Comparison of ENCODE assay signal across 21 cellular contexts in the genomic region with DNA sequence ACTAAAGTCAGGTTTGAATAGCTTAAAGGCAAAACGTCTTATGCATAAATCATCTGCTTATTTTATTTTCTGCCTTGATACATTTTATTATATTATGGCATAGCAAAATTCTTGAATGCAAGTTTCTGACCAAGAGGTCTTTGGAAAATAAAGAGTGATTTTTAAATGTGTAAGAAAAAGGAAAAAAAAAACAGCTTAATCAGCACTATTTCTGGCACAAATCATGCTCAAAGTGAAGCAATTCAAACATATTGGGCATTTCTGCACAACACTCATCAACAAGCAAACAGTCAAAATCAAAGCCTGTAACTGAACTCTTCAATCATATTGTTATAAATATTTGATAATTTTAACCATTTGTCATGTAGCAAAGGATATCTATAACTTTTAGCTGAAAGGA.
DNase-seq lines count a peak whose midpoint lies in the region; ATAC-seq, FAIRE-seq and TF ChIP-seq lines count a peak whose summit lies in the region.
"Had no signal": no experiment of that assay in that cellular context is flagged by ENCODE, and none has a peak within 500 bp of the region (broad histone marks: within the 10 kb centered on the region; RNA-seq: fewer than 3 reads in every experiment).

No MANE protein-coding gene starts in this region.

- ATAC-seq in K562 = no peak
- no peak for ATAC-seq in activated naive CD8-positive, alpha-beta T cell treated with anti-CD3 and anti-CD28 coated beads, Interleukin-2, amount 50 U/mL, for 24 hours

- peak overlapping the region; percentile 59 for H3K27ac ChIP-seq in ACC112 (ENCODE audit: low read depth, low read length)
- no peak overlapping the region for H3K27ac ChIP-seq in K562 (ENCODE audit: extremely low read depth, low read depth, low read length)
- H3K27ac ChIP-seq in WERI-Rb-1 = no peak overlapping the region
- H3K27ac ChIP-seq: GM23248 had no signal

- no peak for TF ChIP-seq POLR2A in K562 (conservative IDR thresholded peaks at IDR 0.05)

- H3K9ac ChIP-seq in K562 (ENCODE audit: insufficient read depth in 1 of 2, low read depth in 2 of 2, low read length in 2 of 2) = no peak overlapping the region
- H3K9ac ChIP-seq: GM23248 had no signal

- H3K27ac Mint-ChIP-seq in HFFc6 = peak overlapping the region; percentile 51; the same call in 1 of the 2 replicates
- peak overlapping the region; percentile 77 for H3K27ac Mint-ChIP-seq in osteocyte (ENCODE audit: unreplicated experiment)
- no peak overlapping the region for H3K27ac Mint-ChIP-seq in activated naive CD8-positive, alpha-beta T cell treated with anti-CD3 and anti-CD28 coated beads, Interleukin-2, amount 50 U/mL, for 24 hours
- H3K27ac Mint-ChIP-seq: H9 had no signal

- POLR2A ChIA-PET in K562 (lab: Yijun Ruan, JAX) = no interaction called here

- BruUV-seq in K562 (replicated peaks; lab: Mats Ljungman, UMichigan) = no TSS peak

- H3K4me2 ChIP-seq in K562 (ENCODE audit: insufficient read depth, low read length) = no peak overlapping the region

- H3K4me1 ChIP-seq in ACC112 (ENCODE audit: control insufficient read depth, insufficient read depth, low read length, unreplicated experiment) (peaks cover 49% of the 10 kb centered on the region), K562 (replicated peaks in 1 of 2; ENCODE audit: control insufficient read depth in 2 of 2, insufficient read depth in 2 of 2, low read length in 2 of 2) (no peaks in the 10 kb centered on the region), BE2C (peaks cover 21% of the 10 kb centered on the region)

- H3K9me1 ChIP-seq in K562 (ENCODE audit: control insufficient read depth, insufficient read depth, low read length) = no peaks in the 10 kb centered on the region

- H3K27me3 ChIP-seq in ACC112 (ENCODE audit: insufficient read depth, low read length) (no peaks in the 10 kb centered on the region), K562 (ENCODE audit: control insufficient read depth in 2 of 2, insufficient read depth in 2 of 2, low read length in 2 of 2) (no peaks in the 10 kb centered on the region), BE2C (no peaks in the 10 kb centered on the region), WERI-Rb-1 (ENCODE audit: insufficient read depth, low read depth, severe bottlenecking) (no peaks in the 10 kb centered on the region)

- H4K20me1 ChIP-seq in K562 (replicated peaks; ENCODE audit: control insufficient read depth, insufficient read depth, low read length) = no peaks in the 10 kb centered on the region

- peaks cover 3% of the 10 kb centered on the region; the same call in 1 of the 2 replicates for H3K36me3 ChIP-seq in ACC112 (ENCODE audit: insufficient read depth, low read length)
- no peaks in the 10 kb centered on the region for H3K36me3 ChIP-seq in K562 (ENCODE audit: control insufficient read depth, insufficient read depth, low read length)
- H3K36me3 ChIP-seq in BE2C = peaks cover under 1% of the 10 kb centered on the region
- no peaks in the 10 kb centered on the region for H3K36me3 ChIP-seq in WERI-Rb-1

- H3K36me3 Mint-ChIP-seq in HFFc6 (ENCODE audit: low read depth) (peaks cover 12% of the 10 kb centered on the region), osteocyte (ENCODE audit: unreplicated experiment) (peaks cover 24% of the 10 kb centered on the region)
- peaks cover 6% of the 10 kb centered on the region for H3K36me3 Mint-ChIP-seq in activated naive CD8-positive, alpha-beta T cell treated with anti-CD3 and anti-CD28 coated beads, Interleukin-2, amount 50 U/mL, for 24 hours (ENCODE audit: low read depth)

- peak overlapping the region; percentile 31; the same call in 1 of the 2 replicates for H3K4me3 ChIP-seq in ACC112 (ENCODE audit: low read depth, low read length)
- H3K4me3 ChIP-seq in K562 = no peak overlapping the region
- no peak overlapping the region for H3K4me3 ChIP-seq in BE2C (ENCODE audit: low read depth, low read length)
- H3K4me3 ChIP-seq in WERI-Rb-1 (ENCODE audit: low read depth, low read length) = no peak overlapping the region
- H3K4me3 ChIP-seq: GM23248 had no signal

- peaks cover 74% of the 10 kb centered on the region for H3K4me1 Mint-ChIP-seq in HFFc6 (ENCODE audit: low read depth)
- peaks cover 91% of the 10 kb centered on the region for H3K4me1 Mint-ChIP-seq in osteocyte (ENCODE audit: unreplicated experiment)
- H3K4me1 Mint-ChIP-seq in activated naive CD8-positive, alpha-beta T cell treated with anti-CD3 and anti-CD28 coated beads, Interleukin-2, amount 50 U/mL, for 24 hours = peaks cover 9% of the 10 kb centered on the region

- TF ChIP-seq RAD21 in K562 (CRISPR knock-in tag; conservative IDR thresholded peaks at IDR 0.05 in 1 of 2, IDR thresholded peaks at IDR 0.05 in 1 of 2) = no peak

- TF ChIP-seq CTCF in HFFc6 (IDR thresholded peaks at IDR 0.05) = no peak
- TF ChIP-seq CTCF in K562 (IDR thresholded peaks at IDR 0.05 in 2 of 3, conservative IDR thresholded peaks at IDR 0.05 in 1 of 3; ENCODE audit: insufficient read depth in 2 of 3, low read depth in 1 of 3, low read length in 3 of 3) = no peak
- TF ChIP-seq CTCF in osteocyte (IDR thresholded peaks at IDR 0.05) = no peak
- TF ChIP-seq CTCF in BE2C (IDR thresholded peaks at IDR 0.05; ENCODE audit: low read depth, low read length) = no peak
- TF ChIP-seq CTCF in WERI-Rb-1 (IDR thresholded peaks at IDR 0.05; ENCODE audit: low read depth, low read length) = no peak

- H3K27me3 Mint-ChIP-seq in HFFc6 (ENCODE audit: insufficient read depth) (no peaks in the 10 kb centered on the region; the same call in 1 of the 2 replicates), osteocyte (ENCODE audit: unreplicated experiment) (no peaks in the 10 kb centered on the region)
- H3K27me3 Mint-ChIP-seq in activated naive CD8-positive, alpha-beta T cell treated with anti-CD3 and anti-CD28 coated beads, Interleukin-2, amount 50 U/mL, for 24 hours = no peaks in the 10 kb centered on the region

- in situ Hi-C loops in K562 (cut with MboI) = no loop called here

- CTCF ChIA-PET in K562 (lab: Yijun Ruan, JAX; ENCODE audit: low intra/inter-chr PET ratio) = no interaction called here

- H3K9me3 ChIP-seq in K562 (replicated peaks; ENCODE audit: control insufficient read depth, insufficient read depth, low read depth, low read length) = no peaks in the 10 kb centered on the region
- H3K9me3 ChIP-seq in BE2C = no peaks in the 10 kb centered on the region
- no peaks in the 10 kb centered on the region for H3K9me3 ChIP-seq in WERI-Rb-1 (ENCODE audit: severe bottlenecking)

- 0% methylated on average over 1 of the region's 1 CpG for WGBS in K562 (ENCODE audit: insufficient coverage, low coverage, missing lambda C conversion rate)

- H3K79me2 ChIP-seq in ACC112 (ENCODE audit: control insufficient read depth, insufficient read depth, low read length, unreplicated experiment) (peaks cover 18% of the 10 kb centered on the region), K562 (ENCODE audit: control insufficient read depth, insufficient read depth, low read length) (no peaks in the 10 kb centered on the region)

- H2AFZ ChIP-seq in ACC112 (ENCODE audit: low read length, unreplicated experiment) (no peak overlapping the region), K562 (ENCODE audit: low read depth, low read length) (no peak overlapping the region)
- H2AFZ ChIP-seq: GM23248 had no signal

- DNase-seq in HFFc6 (no peak), K562 (ENCODE audit: extremely low read depth in 1 of 4, low spot score in 3 of 4) (no peak), osteocyte (ENCODE audit: extremely low spot score, unreplicated experiment) (no peak), BE2C (no peak), WERI-Rb-1 (no peak)
- DNase-seq in activated naive CD8-positive, alpha-beta T cell treated with anti-CD3 and anti-CD28 coated beads, Interleukin-2, amount 50 U/mL, for 24 hours = no peak
- DNase-seq: ACHN, GM23248, H9, Karpas-422, NCI-H1092 treated with DMSO at 0.1 percent for 48 hours, NCI-H1436 treated with DMSO at 0.1 percent for 48 hours, NCI-H187 treated with DMSO at 0.1 percent for 48 hours, NCI-H2107, NCI-H446, NCI-H524 treated with DMSO at 0.1 percent for 48 hours, NCI-H774, Right ventricle myocardium superior, T-helper 1 cell had no signal

- H3K4me3 Mint-ChIP-seq in HFFc6 = no peak overlapping the region
- H3K4me3 Mint-ChIP-seq in osteocyte (ENCODE audit: unreplicated experiment) = no peak overlapping the region
- H3K4me3 Mint-ChIP-seq in activated naive CD8-positive, alpha-beta T cell treated with anti-CD3 and anti-CD28 coated beads, Interleukin-2, amount 50 U/mL, for 24 hours = no peak overlapping the region
- H3K4me3 Mint-ChIP-seq: H9 had no signal

- no peaks in the 10 kb centered on the region for H3K9me3 Mint-ChIP-seq in HFFc6
- H3K9me3 Mint-ChIP-seq in osteocyte (ENCODE audit: unreplicated experiment) = no peaks in the 10 kb centered on the region
- no peaks in the 10 kb centered on the region for H3K9me3 Mint-ChIP-seq in activated naive CD8-positive, alpha-beta T cell treated with anti-CD3 and anti-CD28 coated beads, Interleukin-2, amount 50 U/mL, for 24 hours
- H3K9me3 Mint-ChIP-seq: H9 had no signal

- no peak for FAIRE-seq in K562 (lab: Jason Lieb, UNC)
- FAIRE-seq: GM18507 had no signal

- no peak for TF ChIP-seq EP300 in K562 (IDR thresholded peaks at IDR 0.05; ENCODE audit: low read length)

- intact Hi-C loops in K562 (cut with micrococcal nuclease) = no loop called here

TF ChIP-seq in K562, 482 proteins besides CTCF, POLR2A, EP300 and RAD21:
- TF ChIP-seq SAP30 (IDR thresholded peaks at IDR 0.05; ENCODE audit: borderline replicate concordance, insufficient read depth, low read depth, low read length, poor library complexity, severe bottlenecking) (no peak), U2AF2 (optimal IDR thresholded peaks at IDR 0.05; ENCODE audit: low read depth, low read length) (no peak), BMI1 (IDR thresholded peaks at IDR 0.05; ENCODE audit: low read length) (no peak), PTTG1 (tag; IDR thresholded peaks at IDR 0.05; ENCODE audit: low read depth) (no peak), C11orf30 (IDR thresholded peaks at IDR 0.05; ENCODE audit: low read depth) (peak; percentile 51; the same call in 1 of the 2 replicates), MAFF (IDR thresholded peaks at IDR 0.05; ENCODE audit: low read length) (peak; percentile 84), ZNF584 (CRISPR knock-in tag; IDR thresholded peaks at IDR 0.05; ENCODE audit: low read depth) (no peak), MAFG (tag; conservative IDR thresholded peaks at IDR 0.05) (peak; percentile 80), ZNF316 (IDR thresholded peaks at IDR 0.05) (peak; percentile 85), MAFK (IDR thresholded peaks at IDR 0.05; ENCODE audit: low read length) (peak; percentile 88)
